In genomic region chr15:96335429-96335807, GRCh38 we compare ENCODE assay signal across 8 cellular contexts. TPM values are rescaled to one million over a fixed set of nuclear protein-coding genes. Genes with fewer than 3 reads are reported as not detected.
A peak's percentile ranks its signal among the peaks of the same experiment; 100 is the strongest.
DNase-seq lines count a peak whose midpoint lies in the region; ATAC-seq, FAIRE-seq and TF ChIP-seq lines count a peak whose summit lies in the region.

No MANE protein-coding gene starts in this region.

- H3K4me3 ChIP-seq in adipocyte (ENCODE audit: low read length) (peak overlapping the region; percentile 97), gastrocnemius medialis (peak overlapping the region; percentile 81 to 94 (median 84))

- TF ChIP-seq CTCF in gastrocnemius medialis (IDR thresholded peaks at IDR 0.05 in 4 of 5, conservative IDR thresholded peaks at IDR 0.05 in 1 of 5), result no peak

- no peak for ATAC-seq in gastrocnemius medialis

- H3K27ac ChIP-seq in gastrocnemius medialis, result peak overlapping the region; percentile 93 to 98 (median 95)

- H3K9me3 ChIP-seq in adipocyte (ENCODE audit: control insufficient read depth, low read length) (no peaks in the 10 kb centered on the region), gastrocnemius medialis (no peaks in the 10 kb centered on the region)

- in situ Hi-C loops in G401 (cut with HindIII; ENCODE audit: low sequenced_read_pairs), result no loop called here
- in situ Hi-C loops in gastrocnemius medialis (cut with MboI; ENCODE audit: low sequenced_read_pairs in 4 of 4), result loop anchor here in 2 of 4 donors (25.0 kb wide), 2 partner anchors 1073 to 1627 kb away; partner anchors contain the start of gene ARRDC4 (in 1 of the 2)

- no peak for FAIRE-seq in H54 (lab: Jason Lieb, UNC)

- peaks cover 66% of the 10 kb centered on the region for H3K36me3 ChIP-seq in adipocyte (ENCODE audit: control insufficient read depth, insufficient read depth, low read length, severe bottlenecking)
- H3K36me3 ChIP-seq in gastrocnemius medialis, result peaks cover 0 to 6% of the 10 kb centered on the region in 2 donors

- peak overlapping the region; percentile 99 for H3K9ac ChIP-seq in adipocyte (ENCODE audit: low read length)

- intact Hi-C loops in gastrocnemius medialis (cut with DNase I; ENCODE audit: low total_unique reads), result loop anchor here (10.0 kb wide), 2 partner anchors 151 to 1629 kb away; partner anchors contain the start of gene ARRDC4

- TF ChIP-seq POLR2A in gastrocnemius medialis (IDR thresholded peaks at IDR 0.05), result no peak
- TF ChIP-seq POLR2A in H54 (IDR thresholded peaks at IDR 0.05; ENCODE audit: low read depth, low read length), result no peak

- no peaks in the 10 kb centered on the region for H3K4me1 ChIP-seq in adipocyte (ENCODE audit: control insufficient read depth, insufficient read depth, low read length)
- H3K4me1 ChIP-seq in gastrocnemius medialis, result peaks cover 13 to 42% of the 10 kb centered on the region in 2 donors

- no peaks in the 10 kb centered on the region for H3K27me3 ChIP-seq in adipocyte (replicated peaks; ENCODE audit: control insufficient read depth, insufficient read depth, low read length)
- no peaks in the 10 kb centered on the region for H3K27me3 ChIP-seq in gastrocnemius medialis

- DNase-seq in G401 (ENCODE audit: low spot score), result peak; percentile 33
- peak; percentile 35 for DNase-seq in adipocyte (ENCODE audit: low read depth)
- peak; percentile 14 for DNase-seq in hepatic stellate cell (ENCODE audit: low spot score)
- no peak for DNase-seq in gastrocnemius medialis
- no peak for DNase-seq in MV-4-11 (lab: John Stamatoyannopoulos, UW)
- no peak for DNase-seq in activated CD8-positive, alpha-beta memory T cell treated with anti-CD3 and anti-CD28 coated beads for 24 hours
- no peak for DNase-seq in H54 (ENCODE audit: insufficient read length, low spot score)
- no peak for DNase-seq in NCI-H2196 treated with DMSO at 0.1 percent for 48 hours (lab: John Stamatoyannopoulos, UW; ENCODE audit: unreplicated experiment)

RNA-seq across cellular contexts. Expression of gene NR2F2, which starts 4.9 kb away (rescaled TPM):
- 2.3 and 3.6 TPM in 2 replicates for total RNA-seq in G401 (2014; rRNA removed; shearing (Covaris generic))
- total RNA-seq in gastrocnemius medialis, result 10 to 100 TPM in 1 of 4 donors, 1 to 10 TPM in 3; 4.3 to 14.6 (median 9.3) TPM

Comparison
In these comparisons a context has a peak if more than half of its experiments do, and no peak if none do; other contexts are left out.
1. DNase-seq: peak in G401 (single experiment), adipocyte (single experiment) and hepatic stellate cell (single experiment); none in gastrocnemius medialis (0 of 2), MV-4-11 (single experiment), activated CD8-positive, alpha-beta memory T cell treated with anti-CD3 and anti-CD28 coated beads for 24 hours (single experiment), H54 (single experiment) and NCI-H2196 treated with DMSO at 0.1 percent for 48 hours (single experiment).